8 cellular contexts compared by ENCODE assay signal in genomic region chr6:29651413-29652197, GRCh38. TPM values are rescaled to one million over a fixed set of nuclear protein-coding genes. Genes with fewer than 3 reads are reported as not detected.
A peak's percentile ranks its signal among the peaks of the same experiment; 100 is the strongest.
DNase-seq lines count a peak whose midpoint lies in the region; ATAC-seq and TF ChIP-seq lines count a peak whose summit lies in the region.

No MANE protein-coding gene starts in this region.

- POLR2A ChIA-PET in AG04449 (lab: Yijun Ruan, JAX) = no interaction called here

- H3K27ac ChIP-seq in OCI-LY1 (ENCODE audit: low read depth, low read length, poor library complexity, severe bottlenecking) (no peak overlapping the region), dorsolateral prefrontal cortex (peak overlapping the region in 44 of 59 donors; percentile 5 to 100 (median 53)), prostate gland (no peak overlapping the region)

- H3K9me3 ChIP-seq in OCI-LY1 (ENCODE audit: low read length) (no peaks in the 10 kb centered on the region), prostate gland (no peaks in the 10 kb centered on the region)

- H3F3A ChIP-seq in OCI-LY1 (ENCODE audit: insufficient read depth, low read length) = no peaks in the 10 kb centered on the region

- TF ChIP-seq CTCF in AG04449 (IDR thresholded peaks at IDR 0.05; ENCODE audit: insufficient read depth, low read length, missing control alignments) = peak; percentile 48
- TF ChIP-seq CTCF in GM12875 (IDR thresholded peaks at IDR 0.05; ENCODE audit: borderline replicate concordance, insufficient read depth, low read depth, low read length) = peak; percentile 38; the same call in 1 of the 2 replicates
- peak; percentile 72 for TF ChIP-seq CTCF in OCI-LY1 (IDR thresholded peaks at IDR 0.05; ENCODE audit: low read length)
- TF ChIP-seq CTCF in dorsolateral prefrontal cortex (IDR thresholded peaks at IDR 0.05 in 54 of 56, conservative IDR thresholded peaks at IDR 0.05 in 2 of 56; ENCODE audit: low read depth in 1 of 56, partially characterized antibody in 56 of 56) = peak; percentile 40 to 85 (median 75)
- TF ChIP-seq CTCF in prostate gland (IDR thresholded peaks at IDR 0.05) = peak; percentile 16 to 58 (median 46)

- H3K4me3 ChIP-seq in AG04449 (ENCODE audit: low read depth, low read length) (no peak overlapping the region), GM12875 (ENCODE audit: low read depth, low read length) (no peak overlapping the region), OCI-LY1 (ENCODE audit: low read depth, low read length, poor library complexity, severe bottlenecking) (no peak overlapping the region), dorsolateral prefrontal cortex (peak overlapping the region in 1 of 59 donors; percentile 5), prostate gland (no peak overlapping the region)

- intact Hi-C loops in dorsolateral prefrontal cortex (cut with DNase I) = loop anchor here in 1 of 2 donors (2.0 to 10.0 kb wide), 2 partner anchors 45 to 413 kb away; partner anchors contain the start of genes POLR1H and PPP1R11
- intact Hi-C loops in prostate gland (cut with DNase I) = no loop called here

- DNase-seq in AG04449 (ENCODE audit: low read depth, low spot score) = no peak
- DNase-seq in dorsolateral prefrontal cortex = no peak
- DNase-seq in prostate gland (ENCODE audit: low spot score) = no peak
- no peak for DNase-seq in activated CD4-positive, alpha-beta T cell treated with anti-CD3 and anti-CD28 coated beads for 4 hours
- DNase-seq in iPS-NIHi11 (ENCODE audit: low spot score) = no peak

- H4K20me1 ChIP-seq in OCI-LY1 (ENCODE audit: insufficient read depth, low read length) = no peaks in the 10 kb centered on the region

- CTCF ChIA-PET in AG04449 (lab: Yijun Ruan, JAX) = interaction anchor here (0.7 to 34.7 kb wide), 13 partner anchors 5 to 784 kb away, joined by 3 to 692 read pairs (median 13); partner anchors contain the start of genes GABBR1, MOG and PPP1R11

- no peak overlapping the region for H3K9ac ChIP-seq in OCI-LY1 (ENCODE audit: low read length)

- H3K79me2 ChIP-seq in OCI-LY1 (ENCODE audit: insufficient read depth, low read length) = no peaks in the 10 kb centered on the region

- no peaks in the 10 kb centered on the region for H3K9me2 ChIP-seq in OCI-LY1 (ENCODE audit: low read depth, low read length)

- H3K4me1 ChIP-seq in OCI-LY1 (ENCODE audit: insufficient read depth, low read length, severe bottlenecking) = peaks cover 12% of the 10 kb centered on the region
- no peaks in the 10 kb centered on the region for H3K4me1 ChIP-seq in prostate gland (replicated peaks)

- 77% methylated on average over 8 of the region's 8 CpGs for WGBS in prostate gland

- H2AFZ ChIP-seq in OCI-LY1 (ENCODE audit: low read length) = no peak overlapping the region

- no peak for TF ChIP-seq POLR2A in prostate gland (IDR thresholded peaks at IDR 0.05)

- H3K36me3 ChIP-seq in OCI-LY1 (ENCODE audit: insufficient read depth, low read length) (no peaks in the 10 kb centered on the region), prostate gland (no peaks in the 10 kb centered on the region)

- ATAC-seq in GM19023 (IDR thresholded peaks at IDR 0.05; ENCODE audit: unreplicated experiment) = no peak

- no peak overlapping the region for H3K4me2 ChIP-seq in OCI-LY1 (ENCODE audit: low read length)

- H3K27me3 ChIP-seq in OCI-LY1 (ENCODE audit: insufficient read depth, low read length) (no peaks in the 10 kb centered on the region), dorsolateral prefrontal cortex (peaks cover 0 to 4% (median 0%) of the 10 kb centered on the region in 45 donors), prostate gland (replicated peaks; ENCODE audit: insufficient read depth) (no peaks in the 10 kb centered on the region)

RNA-seq across cellular contexts. Expression of gene MOG, which starts 5.3 kb away (rescaled TPM):
- 100 to 1,000 TPM in 93 of 120 experiments, 10 to 100 TPM in 27; 23.2 to 788 (median 170) TPM for total RNA-seq in dorsolateral prefrontal cortex
- not detected for total RNA-seq in prostate gland

RNA-seq across cellular contexts. Expression of gene GABBR1, which starts 18.6 kb away (rescaled TPM):
- total RNA-seq in dorsolateral prefrontal cortex = 100 to 1,000 TPM; 180 to 458 (median 348) TPM
- total RNA-seq in prostate gland = 10 to 100 TPM; 19.4 to 30.7 TPM

RNA-seq across cellular contexts. Expression of gene ZFP57, which starts 29.3 kb away (rescaled TPM):
- total RNA-seq in dorsolateral prefrontal cortex (under 1 TPM in 16 of 120 experiments, not detected in 104; 0.24 to 0.82 (median 0.47) TPM), prostate gland (1 to 10 TPM in 1 of 2 donors, under 1 TPM in 1; 0.57 to 1.7 TPM)

Comparison
In these comparisons a context has a peak if more than half of its experiments do, and no peak if none do; other contexts are left out.
1. H3K27ac ChIP-seq: peak in dorsolateral prefrontal cortex (44 of 59); none in OCI-LY1 (single experiment) and prostate gland (0 of 2).
2. RNA of gene MOG, which starts 5.3 kb away (total RNA-seq): 23.2 to 788 TPM in dorsolateral prefrontal cortex; not detected in prostate gland; every median in the first group is over 10 times any median in the second.
3. RNA of gene GABBR1, which starts 18.6 kb away (total RNA-seq): 180 to 458 TPM in dorsolateral prefrontal cortex; 19.4 to 30.7 TPM in prostate gland; every median in the first group is over 4 times any median in the second.
4. Peak in every context shown above with its lines, with median percentiles within 50 percentile points of each other: CTCF ChIP-seq.